ENCODE assay signal across 8 cellular contexts in genomic region chr14:93007225-93007997, GRCh38.
DNase-seq lines count a peak whose midpoint lies in the region; TF ChIP-seq lines count a peak whose summit lies in the region.

No MANE protein-coding gene starts in this region.

- DNase-seq in GM04503 (ENCODE audit: low read depth) = peak; percentile 56
- DNase-seq in NCI-H69 (lab: John Stamatoyannopoulos, UW) = peak; percentile 17
- DNase-seq in osteocyte (ENCODE audit: extremely low spot score, unreplicated experiment) = no peak
- DNase-seq in GM13977 (ENCODE audit: low spot score) = no peak
- DNase-seq in activated gamma-delta T cell (lab: John Stamatoyannopoulos, UW) = no peak
- DNase-seq in A673 (ENCODE audit: low spot score) = no peak
- no peak for DNase-seq in NK-92 treated with Interleukin-12 subunit alpha and Interleukin-12 subunit beta, amount 100 ng/mL, for 24 hours (lab: John Stamatoyannopoulos, UW)

- H3K27me3 ChIP-seq in esophagus (ENCODE audit: control insufficient read depth in 1 of 2, insufficient read depth in 2 of 2, low read length in 2 of 2) (no peaks in the 10 kb centered on the region), A673 (replicated peaks; ENCODE audit: insufficient read depth, low read depth, low read length, poor library complexity) (no peaks in the 10 kb centered on the region)

- H3K9me3 Mint-ChIP-seq in osteocyte (ENCODE audit: unreplicated experiment) = no peaks in the 10 kb centered on the region

- H3K4me1 Mint-ChIP-seq in osteocyte (ENCODE audit: unreplicated experiment) = peaks cover 52% of the 10 kb centered on the region

- CTCF ChIA-PET in A673 (lab: Charles Lee) = no interaction called here

- no peak overlapping the region for H3K4me3 Mint-ChIP-seq in osteocyte (ENCODE audit: unreplicated experiment)

- H3K27me3 Mint-ChIP-seq in osteocyte (ENCODE audit: unreplicated experiment) = no peaks in the 10 kb centered on the region

- TF ChIP-seq CTCF in osteocyte (IDR thresholded peaks at IDR 0.05) = no peak
- TF ChIP-seq CTCF in GM13977 (IDR thresholded peaks at IDR 0.05; ENCODE audit: extremely low read depth, insufficient read depth, missing control alignments) = no peak
- TF ChIP-seq CTCF in A673 (conservative IDR thresholded peaks at IDR 0.05; ENCODE audit: low read depth, low read length) = no peak

- POLR2A ChIA-PET in A673 (lab: Charles Lee; ENCODE audit: low non-redundant PET) = no interaction called here

- peak overlapping the region; percentile 50 for H3K27ac Mint-ChIP-seq in osteocyte (ENCODE audit: unreplicated experiment)

- H3K36me3 ChIP-seq in esophagus (ENCODE audit: control insufficient read depth in 2 of 2, insufficient read depth in 2 of 2, low read length in 1 of 2) (peaks cover 0 to 2% of the 10 kb centered on the region in 2 donors), A673 (ENCODE audit: insufficient read depth, low read length, poor library complexity, severe bottlenecking) (no peaks in the 10 kb centered on the region)

- no peaks in the 10 kb centered on the region for H3K36me3 Mint-ChIP-seq in osteocyte (ENCODE audit: unreplicated experiment)

- in situ Hi-C loops in GM13977 (cut with MboI; ENCODE audit: low pct_unique_long_range_greater_than_20kb, low sequenced_read_pairs, unreplicated experiment) = no loop called here

- H3K4me3 ChIP-seq in esophagus (ENCODE audit: low read depth in 1 of 2, low read length in 2 of 2) = no peak overlapping the region
- no peak overlapping the region for H3K4me3 ChIP-seq in A673 (ENCODE audit: low read depth, low read length, poor library complexity, severe bottlenecking)

- H3K27ac ChIP-seq in esophagus (ENCODE audit: low read depth in 2 of 2, low read length in 1 of 2) (peak overlapping the region; percentile 3 to 53), A673 (ENCODE audit: low read depth, low read length, poor library complexity, severe bottlenecking) (no peak overlapping the region)

- no TSS peak for BruUV-seq in A673 (replicated peaks; lab: Mats Ljungman, UMichigan)

- H3K9me3 ChIP-seq in esophagus (ENCODE audit: control insufficient read depth in 2 of 2, insufficient read depth in 1 of 2, low read depth in 1 of 2, low read length in 1 of 2) = no peaks in the 10 kb centered on the region
- no peaks in the 10 kb centered on the region for H3K9me3 ChIP-seq in A673 (ENCODE audit: low read depth, low read length, poor library complexity, severe bottlenecking)

- peaks cover 17 to 40% of the 10 kb centered on the region in 2 donors for H3K4me1 ChIP-seq in esophagus (ENCODE audit: control insufficient read depth in 2 of 2, insufficient read depth in 2 of 2, low read length in 1 of 2)
- peaks cover 7% of the 10 kb centered on the region for H3K4me1 ChIP-seq in A673 (ENCODE audit: insufficient read depth, low read length, poor library complexity, severe bottlenecking)

- WGBS in esophagus, 2 donors = 52 to 60% methylated on average over 15 of the region's 15 CpGs

- intact Hi-C loops in A673 (cut with micrococcal nuclease; ENCODE audit: unreplicated experiment) = no loop called here

Comparison
In these comparisons a context has a peak if more than half of its experiments do, and no peak if none do; other contexts are left out.
1. DNase-seq: peak in GM04503 (single experiment) and NCI-H69 (single experiment); none in osteocyte (single experiment), GM13977 (single experiment), activated gamma-delta T cell (single experiment), A673 (single experiment) and NK-92 treated with Interleukin-12 subunit alpha and Interleukin-12 subunit beta, amount 100 ng/mL, for 24 hours (single experiment).